13 cellular contexts compared by ENCODE assay signal in the genomic region with DNA sequence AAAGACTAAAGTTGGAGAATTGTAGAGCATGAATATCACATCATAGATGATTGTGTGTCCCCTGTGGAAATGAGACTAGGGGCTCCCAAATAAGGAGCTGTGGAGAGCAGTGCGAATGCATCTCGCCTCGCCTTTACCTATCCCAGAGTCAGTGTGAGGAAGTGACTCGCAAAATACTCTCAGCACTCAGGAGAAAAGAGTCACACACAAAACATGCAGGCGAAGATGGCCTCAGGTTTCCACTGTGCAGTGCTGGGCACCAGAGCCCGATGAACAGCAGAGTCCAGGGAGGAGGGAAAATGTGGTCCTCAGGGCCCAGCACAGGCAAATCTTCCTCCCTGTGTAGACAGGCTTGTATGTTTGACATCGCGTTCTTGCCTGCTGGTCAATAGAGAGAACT.
DNase-seq lines count a peak whose midpoint lies in the region; ATAC-seq and TF ChIP-seq lines count a peak whose summit lies in the region.
"Had no signal": no experiment of that assay in that cellular context is flagged by ENCODE, and none has a peak within 500 bp of the region (broad histone marks: within the 10 kb centered on the region; RNA-seq: fewer than 3 reads in every experiment).

No MANE protein-coding gene starts in this region.

- H3K4me1 Mint-ChIP-seq in activated naive CD8-positive, alpha-beta T cell (ENCODE audit: low read depth) = peaks cover 25% of the 10 kb centered on the region
- H3K4me1 Mint-ChIP-seq in activated naive CD8-positive, alpha-beta T cell treated with anti-CD3 and anti-CD28 coated beads, Interleukin-2, amount 50 U/mL, for 24 hours = peaks cover 24% of the 10 kb centered on the region
- peaks cover 20% of the 10 kb centered on the region for H3K4me1 Mint-ChIP-seq in activated naive CD8-positive, alpha-beta T cell treated with anti-CD3 and anti-CD28 coated beads, Interleukin-2, amount 10 ng/mL, durations not matched to agents 7 days and 5 days
- no peaks in the 10 kb centered on the region for H3K4me1 Mint-ChIP-seq in HFFc6 (ENCODE audit: low read depth)

- no peaks in the 10 kb centered on the region for H3K36me3 Mint-ChIP-seq in activated naive CD8-positive, alpha-beta T cell
- no peaks in the 10 kb centered on the region for H3K36me3 Mint-ChIP-seq in activated naive CD8-positive, alpha-beta T cell treated with anti-CD3 and anti-CD28 coated beads, Interleukin-2, amount 50 U/mL, for 24 hours (ENCODE audit: low read depth)
- no peaks in the 10 kb centered on the region for H3K36me3 Mint-ChIP-seq in activated naive CD8-positive, alpha-beta T cell treated with anti-CD3 and anti-CD28 coated beads, Interleukin-2, amount 10 ng/mL, durations not matched to agents 7 days and 5 days
- peaks cover 5% of the 10 kb centered on the region; the same call in 1 of the 2 replicates for H3K36me3 Mint-ChIP-seq in HFFc6 (ENCODE audit: low read depth)

- H3K27ac ChIP-seq in lower lobe of right lung (peak overlapping the region; percentile 78), thyroid gland (peak overlapping the region; percentile 70 to 79 (median 74)), tibial artery (peak overlapping the region in 1 of 2 donors; percentile 52)

- H3K27ac Mint-ChIP-seq in activated naive CD8-positive, alpha-beta T cell = no peak overlapping the region
- no peak overlapping the region for H3K27ac Mint-ChIP-seq in activated naive CD8-positive, alpha-beta T cell treated with anti-CD3 and anti-CD28 coated beads, Interleukin-2, amount 50 U/mL, for 24 hours
- peak overlapping the region; percentile 95 for H3K27ac Mint-ChIP-seq in activated naive CD8-positive, alpha-beta T cell treated with anti-CD3 and anti-CD28 coated beads, Interleukin-2, amount 10 ng/mL, durations not matched to agents 7 days and 5 days
- H3K27ac Mint-ChIP-seq in HFFc6 = no peak overlapping the region

- H3K9me3 ChIP-seq in lower lobe of right lung (no peaks in the 10 kb centered on the region), thyroid gland (no peaks in the 10 kb centered on the region), tibial artery (no peaks in the 10 kb centered on the region)
- H3K9me3 ChIP-seq: BE2C had no signal

- H3K4me3 Mint-ChIP-seq in activated naive CD8-positive, alpha-beta T cell = peak overlapping the region; percentile 80
- H3K4me3 Mint-ChIP-seq in activated naive CD8-positive, alpha-beta T cell treated with anti-CD3 and anti-CD28 coated beads, Interleukin-2, amount 50 U/mL, for 24 hours = no peak overlapping the region
- H3K4me3 Mint-ChIP-seq in activated naive CD8-positive, alpha-beta T cell treated with anti-CD3 and anti-CD28 coated beads, Interleukin-2, amount 10 ng/mL, durations not matched to agents 7 days and 5 days = peak overlapping the region; percentile 72
- H3K4me3 Mint-ChIP-seq in HFFc6 = no peak overlapping the region

- peaks cover 7% of the 10 kb centered on the region for H3K27me3 Mint-ChIP-seq in activated naive CD8-positive, alpha-beta T cell
- H3K27me3 Mint-ChIP-seq in activated naive CD8-positive, alpha-beta T cell treated with anti-CD3 and anti-CD28 coated beads, Interleukin-2, amount 50 U/mL, for 24 hours = peaks cover 24% of the 10 kb centered on the region
- H3K27me3 Mint-ChIP-seq in activated naive CD8-positive, alpha-beta T cell treated with anti-CD3 and anti-CD28 coated beads, Interleukin-2, amount 10 ng/mL, durations not matched to agents 7 days and 5 days = peaks cover 38% of the 10 kb centered on the region
- H3K27me3 Mint-ChIP-seq in HFFc6 (ENCODE audit: insufficient read depth) = no peaks in the 10 kb centered on the region

- intact Hi-C loops in lower lobe of right lung (cut with DNase I) = no loop called here
- intact Hi-C loops in thyroid gland (cut with DNase I) = no loop called here
- intact Hi-C loops in tibial artery (cut with DNase I; ENCODE audit: low total_unique reads) = no loop called here

- no peaks in the 10 kb centered on the region for H3K9me3 Mint-ChIP-seq in activated naive CD8-positive, alpha-beta T cell (ENCODE audit: low read depth)
- no peaks in the 10 kb centered on the region for H3K9me3 Mint-ChIP-seq in activated naive CD8-positive, alpha-beta T cell treated with anti-CD3 and anti-CD28 coated beads, Interleukin-2, amount 50 U/mL, for 24 hours
- no peaks in the 10 kb centered on the region for H3K9me3 Mint-ChIP-seq in activated naive CD8-positive, alpha-beta T cell treated with anti-CD3 and anti-CD28 coated beads, Interleukin-2, amount 10 ng/mL, durations not matched to agents 7 days and 5 days
- H3K9me3 Mint-ChIP-seq in HFFc6 = peaks cover 38% of the 10 kb centered on the region

- POLR2A ChIA-PET in activated naive CD8-positive, alpha-beta T cell treated with anti-CD3 and anti-CD28 coated beads, Interleukin-2, amount 10 ng/mL, durations not matched to agents 7 days and 5 days (lab: Charles Lee) = interaction anchor here (0.7 kb wide), 1 partner anchor 173 kb away, joined by 3 read pairs; no protein-coding TSS in a partner anchor

- TF ChIP-seq POLR2A in thyroid gland (IDR thresholded peaks at IDR 0.05) = no peak

- H3K27me3 ChIP-seq in lower lobe of right lung (ENCODE audit: low read depth) (no peaks in the 10 kb centered on the region), thyroid gland (no peaks in the 10 kb centered on the region), tibial artery (peaks cover 0 to 7% of the 10 kb centered on the region in 2 donors)
- H3K27me3 ChIP-seq: BE2C had no signal

- H3K4me3 ChIP-seq in lower lobe of right lung (no peak overlapping the region), thyroid gland (replicated peaks in 1 of 3) (no peak overlapping the region), tibial artery (no peak overlapping the region)

- DNase-seq in activated naive CD8-positive, alpha-beta T cell treated with anti-CD3 and anti-CD28 coated beads, Interleukin-2, amount 50 U/mL, for 24 hours = no peak
- DNase-seq in activated naive CD8-positive, alpha-beta T cell treated with anti-CD3 and anti-CD28 coated beads, Interleukin-2, amount 10 ng/mL, durations not matched to agents 7 days and 5 days = no peak
- DNase-seq in lower lobe of right lung = no peak
- DNase-seq in thyroid gland = no peak
- no peak for DNase-seq in HFFc6
- DNase-seq in tibial artery = no peak
- DNase-seq: BE2C, cerebellar nuclear complex, glutamatergic neuron, IMR-90, NCI-H1694 had no signal

- H3K4me1 ChIP-seq in lower lobe of right lung = peaks cover 22% of the 10 kb centered on the region
- H3K4me1 ChIP-seq in thyroid gland = peaks cover 0 to 8% of the 10 kb centered on the region in 2 donors
- H3K4me1 ChIP-seq in tibial artery = peaks cover 0 to 6% (median 2%) of the 10 kb centered on the region in 4 donors
- H3K4me1 ChIP-seq: BE2C had no signal

- 80 to 83% methylated on average over 8 of the region's 8 CpGs for WGBS in thyroid gland, 2 donors

- TF ChIP-seq CTCF in lower lobe of right lung (IDR thresholded peaks at IDR 0.05) (no peak), thyroid gland (IDR thresholded peaks at IDR 0.05) (no peak), HFFc6 (IDR thresholded peaks at IDR 0.05) (no peak), tibial artery (IDR thresholded peaks at IDR 0.05) (no peak)

- no peaks in the 10 kb centered on the region for H3K36me3 ChIP-seq in lower lobe of right lung
- no peaks in the 10 kb centered on the region for H3K36me3 ChIP-seq in thyroid gland
- H3K36me3 ChIP-seq in tibial artery = no peaks in the 10 kb centered on the region
- H3K36me3 ChIP-seq: BE2C had no signal

- no peak for ATAC-seq in activated naive CD8-positive, alpha-beta T cell treated with anti-CD3 and anti-CD28 coated beads, Interleukin-2, amount 50 U/mL, for 24 hours
- no peak for ATAC-seq in activated naive CD8-positive, alpha-beta T cell treated with anti-CD3 and anti-CD28 coated beads, Interleukin-2, amount 10 ng/mL, durations not matched to agents 7 days and 5 days (ENCODE audit: low read depth)
- no peak for ATAC-seq in lower lobe of right lung
- ATAC-seq in HG03439 (IDR thresholded peaks at IDR 0.05; ENCODE audit: unreplicated experiment) = no peak

Comparison
In these comparisons a context has a peak if more than half of its experiments do, and no peak if none do; other contexts are left out.
1. H3K4me3 Mint-ChIP-seq: peak in activated naive CD8-positive, alpha-beta T cell (single experiment) and activated naive CD8-positive, alpha-beta T cell treated with anti-CD3 and anti-CD28 coated beads, Interleukin-2, amount 10 ng/mL, durations not matched to agents 7 days and 5 days (single experiment); none in activated naive CD8-positive, alpha-beta T cell treated with anti-CD3 and anti-CD28 coated beads, Interleukin-2, amount 50 U/mL, for 24 hours (single experiment) and HFFc6 (single experiment).